ENCODE assay signal across 14 cellular contexts in the genomic region with DNA sequence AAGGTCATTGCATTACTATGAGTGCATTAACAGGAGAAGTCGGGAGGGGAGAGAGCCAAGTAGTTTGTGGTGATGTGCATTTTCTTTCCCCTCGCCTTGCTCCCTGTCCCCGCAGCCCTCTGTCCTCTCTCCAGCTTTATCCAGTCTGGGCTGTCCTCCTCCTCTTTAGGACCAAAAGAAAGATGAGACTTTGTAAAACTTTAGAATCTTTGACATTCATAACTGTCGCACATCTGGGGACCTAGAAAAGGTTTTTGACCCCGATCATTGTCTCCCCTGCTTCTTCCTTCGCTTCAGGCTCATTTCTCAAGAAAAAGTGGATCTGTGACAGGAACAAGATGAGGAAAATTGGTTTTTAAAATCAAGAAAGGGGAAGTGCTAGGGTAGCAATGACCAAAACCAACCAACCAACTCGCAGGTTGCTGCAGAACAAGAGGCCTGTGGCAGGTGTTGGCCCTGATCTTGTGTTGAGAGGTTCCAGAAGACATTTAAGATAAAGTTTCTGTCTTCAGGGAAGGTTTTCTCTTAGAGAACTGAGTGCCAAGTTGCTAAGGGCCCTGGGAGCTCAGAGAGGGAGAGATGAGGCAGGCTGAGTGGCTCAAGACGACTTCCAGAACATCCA. TPM values are rescaled to one million over a fixed set of nuclear protein-coding genes. Genes with fewer than 3 reads are reported as not detected.
DNase-seq lines count a peak whose midpoint lies in the region; ATAC-seq and TF ChIP-seq lines count a peak whose summit lies in the region.
"Had no signal": no experiment of that assay in that cellular context is flagged by ENCODE, and none has a peak within 500 bp of the region (broad histone marks: within the 10 kb centered on the region; RNA-seq: fewer than 3 reads in every experiment).

No MANE protein-coding gene starts in this region.

- H3K4me1 ChIP-seq in skeletal muscle tissue (ENCODE audit: control insufficient read depth in 3 of 3, insufficient read depth in 3 of 3, low read length in 3 of 3): peaks cover 25 to 46% (median 37%) of the 10 kb centered on the region in 3 donors
- peaks cover 0 to 8% of the 10 kb centered on the region in 2 donors for H3K4me1 ChIP-seq in naive thymus-derived CD4-positive, alpha-beta T cell (ENCODE audit: control insufficient read depth in 2 of 2, insufficient read depth in 2 of 2, low read length in 2 of 2)

- H3K4me3 ChIP-seq in NB4 (ENCODE audit: low read depth, low read length): no peak overlapping the region
- no peak overlapping the region for H3K4me3 ChIP-seq in skeletal muscle tissue (ENCODE audit: low read length in 3 of 3)
- H3K4me3 ChIP-seq in naive thymus-derived CD4-positive, alpha-beta T cell (ENCODE audit: low read length): no peak overlapping the region
- H3K4me3 ChIP-seq: esophagus muscularis mucosa, ovary had no signal

- no peaks in the 10 kb centered on the region for H3K9me3 ChIP-seq in skeletal muscle tissue (ENCODE audit: control insufficient read depth in 3 of 3, low read length in 3 of 3)
- no peaks in the 10 kb centered on the region for H3K9me3 ChIP-seq in naive thymus-derived CD4-positive, alpha-beta T cell (ENCODE audit: control insufficient read depth in 2 of 3, low read length in 3 of 3)
- H3K9me3 ChIP-seq: esophagus muscularis mucosa, ovary had no signal

- H3K27ac Mint-ChIP-seq in naive thymus-derived CD4-positive, alpha-beta T cell: peak overlapping the region in 4 of 9 donors; percentile 36 to 62 (median 50)

- peak; percentile 43 for DNase-seq in GM10266 (ENCODE audit: extremely low spot score)
- peak; percentile 30 for DNase-seq in NB4 (ENCODE audit: low read depth)
- DNase-seq in naive thymus-derived CD4-positive, alpha-beta T cell: no peak
- DNase-seq in AG08395 (ENCODE audit: low spot score): no peak
- DNase-seq in cerebellar nuclear complex (lab: John Stamatoyannopoulos, UW): no peak
- no peak for DNase-seq in kidney tubule cell (ENCODE audit: low spot score)
- DNase-seq: amniotic stem cell; CD4-positive, CD25-positive, alpha-beta regulatory T cell; hypothalamus; ovary had no signal

- ATAC-seq in naive thymus-derived CD4-positive, alpha-beta T cell: no peak
- ATAC-seq: Panc1 had no signal

- intact Hi-C loops in naive thymus-derived CD4-positive, alpha-beta T cell (cut with micrococcal nuclease): no loop called here

- POLR2A ChIA-PET in naive thymus-derived CD4-positive, alpha-beta T cell (lab: Charles Lee): no interaction called here

- peaks cover 11 to 61% (median 35%) of the 10 kb centered on the region in 5 donors for H3K36me3 Mint-ChIP-seq in naive thymus-derived CD4-positive, alpha-beta T cell

- no peak for TF ChIP-seq POLR2A in NB4 (IDR thresholded peaks at IDR 0.05; ENCODE audit: extremely low read depth, insufficient read length)

- peak overlapping the region in 2 of 10 donors; percentile 33 to 42 for H3K4me3 Mint-ChIP-seq in naive thymus-derived CD4-positive, alpha-beta T cell
- H3K4me3 Mint-ChIP-seq: CD4-positive, CD25-positive, alpha-beta regulatory T cell had no signal

- CTCF ChIA-PET in naive thymus-derived CD4-positive, alpha-beta T cell (lab: Charles Lee): no interaction called here

- no peak for TF ChIP-seq CTCF in GM10266 (IDR thresholded peaks at IDR 0.05; ENCODE audit: control insufficient read depth, insufficient read depth, low read depth, missing control alignments)
- TF ChIP-seq CTCF in NB4 (IDR thresholded peaks at IDR 0.05; ENCODE audit: low read depth, low read length): no peak

- H3K9ac ChIP-seq in skeletal muscle tissue (ENCODE audit: low read depth in 1 of 3, low read length in 3 of 3): peak overlapping the region in 1 of 3 donors; percentile 10

- no peaks in the 10 kb centered on the region for H3K27me3 Mint-ChIP-seq in naive thymus-derived CD4-positive, alpha-beta T cell
- H3K27me3 Mint-ChIP-seq: CD4-positive, CD25-positive, alpha-beta regulatory T cell had no signal

- no peaks in the 10 kb centered on the region for H3K9me3 Mint-ChIP-seq in naive thymus-derived CD4-positive, alpha-beta T cell
- H3K9me3 Mint-ChIP-seq: CD4-positive, CD25-positive, alpha-beta regulatory T cell had no signal

- peaks cover 10 to 57% (median 40%) of the 10 kb centered on the region in 7 donors for H3K4me1 Mint-ChIP-seq in naive thymus-derived CD4-positive, alpha-beta T cell

- H3K36me3 ChIP-seq in skeletal muscle tissue (ENCODE audit: control insufficient read depth in 3 of 3, insufficient read depth in 3 of 3, low read length in 3 of 3): peaks cover 0 to 3% (median 2%) of the 10 kb centered on the region in 3 donors
- peaks cover 13 to 45% (median 14%) of the 10 kb centered on the region in 3 experiments for H3K36me3 ChIP-seq in naive thymus-derived CD4-positive, alpha-beta T cell (ENCODE audit: control insufficient read depth in 2 of 3, insufficient read depth in 3 of 3, low read length in 3 of 3)
- H3K36me3 ChIP-seq: esophagus muscularis mucosa, ovary had no signal

- peak overlapping the region; percentile 15 for H3K27ac ChIP-seq in layer of hippocampus (ENCODE audit: low read depth, low read length)
- peak overlapping the region; percentile 63 for H3K27ac ChIP-seq in skeletal muscle tissue (ENCODE audit: low read depth, low read length)
- no peak overlapping the region for H3K27ac ChIP-seq in naive thymus-derived CD4-positive, alpha-beta T cell (ENCODE audit: low read depth, low read length)
- H3K27ac ChIP-seq: ovary had no signal

- no peaks in the 10 kb centered on the region for H3K27me3 ChIP-seq in layer of hippocampus (ENCODE audit: control insufficient read depth, insufficient read depth, low read length)
- no peaks in the 10 kb centered on the region for H3K27me3 ChIP-seq in skeletal muscle tissue (ENCODE audit: control insufficient read depth in 3 of 3, insufficient read depth in 3 of 3, low read length in 3 of 3)
- no peaks in the 10 kb centered on the region for H3K27me3 ChIP-seq in naive thymus-derived CD4-positive, alpha-beta T cell (ENCODE audit: control insufficient read depth in 2 of 2, insufficient read depth in 2 of 2, low read length in 2 of 2)
- H3K27me3 ChIP-seq: esophagus muscularis mucosa, ovary had no signal

RNA-seq across cellular contexts. Expression of a gene that starts 17.6 kb away (rescaled TPM):
- total RNA-seq in skeletal muscle tissue: 5.7 TPM
- total RNA-seq in naive thymus-derived CD4-positive, alpha-beta T cell: 10 to 100 TPM; 25.8 to 67.0 (median 31.1) TPM
- 10 to 100 TPM; 13.4 to 27.3 TPM for polyA plus RNA-seq in naive thymus-derived CD4-positive, alpha-beta T cell

RNA-seq across cellular contexts. Expression of a gene that starts 22.9 kb away (rescaled TPM):
- 32.4 TPM for total RNA-seq in skeletal muscle tissue
- 100 to 1,000 TPM in 2 of 5 experiments, 10 to 100 TPM in 3; 66.4 to 122 (median 75.9) TPM for total RNA-seq in naive thymus-derived CD4-positive, alpha-beta T cell
- polyA plus RNA-seq in naive thymus-derived CD4-positive, alpha-beta T cell: 10 to 100 TPM; 81.6 to 95.6 TPM

Comparison
In these comparisons a context has a peak if more than half of its experiments do, and no peak if none do; other contexts are left out.
1. DNase-seq: peak in GM10266 (single experiment) and NB4 (single experiment); none in naive thymus-derived CD4-positive, alpha-beta T cell (0 of 9), AG08395 (single experiment), cerebellar nuclear complex (0 of 2) and kidney tubule cell (single experiment).